4 cellular contexts compared by ENCODE assay signal in genomic region chr3:30461311-30461710, GRCh38.
TF ChIP-seq lines count a peak whose summit lies in the region.

No MANE protein-coding gene starts in this region.

TF ChIP-seq in HepG2, 621 proteins besides CTCF, POLR2A, EP300 and RAD21:
- no peak for TF ChIP-seq ZNF280B (CRISPR knock-in tag; IDR thresholded peaks at IDR 0.05; ENCODE audit: borderline replicate concordance)
- TF ChIP-seq MAFF (IDR thresholded peaks at IDR 0.05; ENCODE audit: low read depth, low read length), result peak; percentile 80
- TF ChIP-seq MAFK (conservative IDR thresholded peaks at IDR 0.05 in 1 of 2, IDR thresholded peaks at IDR 0.05 in 1 of 2; ENCODE audit: low read length in 2 of 2), result peak; percentile 79 to 85

TF ChIP-seq in A549, 52 proteins besides CTCF, POLR2A, EP300 and RAD21:
- TF ChIP-seq CBX8 (IDR thresholded peaks at IDR 0.05) (no peak), E2F6 (IDR thresholded peaks at IDR 0.05; ENCODE audit: borderline replicate concordance, low read depth) (no peak), HEYL (CRISPR knock-in tag; IDR thresholded peaks at IDR 0.05) (no peak), MAFK (IDR thresholded peaks at IDR 0.05; ENCODE audit: partially characterized antibody) (peak; percentile 80), ZFP36 (IDR thresholded peaks at IDR 0.05; ENCODE audit: borderline replicate concordance, partially characterized antibody) (no peak), PBX3 (IDR thresholded peaks at IDR 0.05) (no peak)

TF ChIP-seq in IMR-90, 13 proteins besides CTCF, POLR2A, EP300 and RAD21:
- TF ChIP-seq MAFK (IDR thresholded peaks at IDR 0.05; ENCODE audit: low read depth, low read length), result peak; percentile 73
- TF ChIP-seq CEBPB (IDR thresholded peaks at IDR 0.05; ENCODE audit: low read depth, low read length), result no peak

TF ChIP-seq in K562, 482 proteins besides CTCF, POLR2A, EP300 and RAD21:
- peak; percentile 45; the same call in 1 of the 2 replicates for TF ChIP-seq ZNF316 (IDR thresholded peaks at IDR 0.05)
- no peak for TF ChIP-seq DNMT1 (IDR thresholded peaks at IDR 0.05)
- peak; percentile 14; the same call in 1 of the 2 replicates for TF ChIP-seq C11orf30 (IDR thresholded peaks at IDR 0.05; ENCODE audit: low read depth)
- peak; percentile 37 for TF ChIP-seq MAFG (tag; conservative IDR thresholded peaks at IDR 0.05)
